Comparison of ENCODE assay signal across 22 cellular contexts in genomic region chr3:2180661-2181060, GRCh38.
"Had no signal": no experiment of that assay in that cellular context is flagged by ENCODE, and none has a peak within 500 bp of the region (broad histone marks: within the 10 kb centered on the region; RNA-seq: fewer than 3 reads in every experiment).

No MANE protein-coding gene starts in this region.

- FAIRE-seq: kidney, pancreas had no signal

- DNase-seq: heart right ventricle; hippocampal formation; kidney; left colon; left lung; midbrain; mucosa of descending colon; naive thymus-derived CD4-positive, alpha-beta T cell; nucleus accumbens; pancreas; posterior cingulate gyrus; psoas muscle; right lobe of liver; stimulated activated CD4-positive, alpha-beta T cell treated with anti-CD3 and anti-CD28 coated beads, Interleukin-12 subunit alpha, Interleukin-12 subunit beta, amount 100 ng/mL, for 4 hours; stimulated activated CD4-positive, alpha-beta T cell treated with anti-CD3 and anti-CD28 coated beads, Interleukin-15, amount 100 ng/mL, for 24 hours; stimulated activated CD4-positive, alpha-beta T cell treated with anti-CD3 and anti-CD28 coated beads, Interleukin-2, amount 100 ng/mL, for 24 hours; stimulated activated CD4-positive, alpha-beta T cell treated with anti-CD3 and anti-CD28 coated beads, Interleukin-4, amount 100 ng/mL, for 1 hour; stimulated activated naive B cell treated with anti-CD40 and anti-IgM and Interleukin-4, amounts not matched to agents 10 μg/mL and 1 μg/mL and 100 μg/mL, for 72 hours; uterus had no signal

- ATAC-seq: heart right ventricle; left colon; left lung; mucosa of descending colon; naive thymus-derived CD4-positive, alpha-beta T cell; natural killer cell treated with Interleukin-12 subunit alpha and Interleukin-12 subunit beta and Interleukin-15 and Interleukin-18, amount 100 ng/mL, for 72 hours; pancreas; psoas muscle; right lobe of liver; stimulated activated naive B cell treated with anti-CD40 and anti-IgM and Interleukin-4, amounts not matched to agents 10 μg/mL and 1 μg/mL and 100 μg/mL, for 72 hours had no signal

- H3K27ac ChIP-seq: heart right ventricle, left lung, pancreas, psoas muscle, right atrium auricular region, right lobe of liver, tibial nerve, uterus had no signal
